Comparison of ENCODE assay signal across 16 cellular contexts in the genomic region with DNA sequence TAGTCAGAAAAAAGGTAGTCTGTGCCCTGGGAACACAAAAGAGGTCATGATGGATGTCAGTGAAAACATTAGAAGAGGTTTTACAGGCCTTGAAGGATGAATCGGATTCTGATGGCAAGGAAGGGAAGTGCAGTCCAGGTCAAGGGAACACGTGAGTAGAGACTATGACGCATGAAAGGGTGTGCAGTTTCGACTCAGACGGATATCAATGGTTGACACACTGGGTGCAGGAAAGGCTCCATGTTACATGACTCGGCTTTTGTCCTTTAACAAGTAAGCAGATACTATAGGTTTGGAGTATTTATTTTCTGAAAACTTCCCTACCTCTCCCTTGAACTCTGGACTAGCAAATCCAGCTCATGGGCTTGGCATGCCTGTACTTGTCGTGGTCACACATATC. TPM values are rescaled to one million over a fixed set of nuclear protein-coding genes. Genes with fewer than 3 reads are reported as not detected.
"Had no signal": no experiment of that assay in that cellular context is flagged by ENCODE, and none has a peak within 500 bp of the region (broad histone marks: within the 10 kb centered on the region; RNA-seq: fewer than 3 reads in every experiment).

No MANE protein-coding gene starts in this region.

- H3K27me3 ChIP-seq: ascending aorta, right atrium auricular region had no signal

- ATAC-seq: activated CD8-positive, alpha-beta memory T cell treated with anti-CD3 and anti-CD28 coated beads, Interleukin-2, amount 10 ng/mL, durations not matched to agents 7 days and 5 days; natural killer cell treated with Interleukin-12 subunit alpha and Interleukin-12 subunit beta and Interleukin-15 and Interleukin-18, amount 100 ng/mL, for 72 hours had no signal

- H3K27ac ChIP-seq: ascending aorta, cardiac muscle cell, right atrium auricular region, skin epidermis had no signal

- H3K36me3 ChIP-seq: ascending aorta, cardiac muscle cell, right atrium auricular region had no signal

- H3K4me3 ChIP-seq: ascending aorta, cardiac muscle cell, right atrium auricular region, skin epidermis had no signal

- H3K9me3 ChIP-seq: ascending aorta, right atrium auricular region had no signal

- H3K4me1 ChIP-seq: ascending aorta, right atrium auricular region had no signal

- DNase-seq: activated CD4-positive, alpha-beta T cell treated with anti-CD3 and anti-CD28 coated beads for 1 hour; activated CD4-positive, alpha-beta T cell treated with anti-CD3 and anti-CD28 coated beads, Interleukin-2, amount 50 U/mL, for 48 hours; activated CD8-positive, alpha-beta memory T cell treated with anti-CD3 and anti-CD28 coated beads, Interleukin-2, amount 10 ng/mL, durations not matched to agents 7 days and 5 days; activated naive CD4-positive, alpha-beta T cell treated with anti-CD3 and anti-CD28 coated beads, Interleukin-2, amount 10 ng/mL, durations not matched to agents 7 days and 5 days; activated T-cell treated with anti-CD3 and anti-CD28 coated beads, Interleukin-2, amount 50 U/mL, for 1 hour; glutamatergic neuron; hypothalamus; stimulated activated CD4-positive, alpha-beta T cell treated with anti-CD3 and anti-CD28 coated beads, Interleukin-4, amount 100 ng/mL, for 24 hours; stimulated activated naive CD4-positive, alpha-beta T cell treated with Interleukin-2 at 50 U/mL for 16 hours; substantia nigra; T-helper 9 cell had no signal

RNA-seq across cellular contexts. Expression of a gene that starts 55.3 kb away (rescaled TPM):
- total RNA-seq: natural killer cell treated with Interleukin-12 subunit alpha and Interleukin-12 subunit beta and Interleukin-15 and Interleukin-18, amount 100 ng/mL, for 72 hours had no signal
